ENCODE assay signal across 2 cellular contexts in the genomic region with DNA sequence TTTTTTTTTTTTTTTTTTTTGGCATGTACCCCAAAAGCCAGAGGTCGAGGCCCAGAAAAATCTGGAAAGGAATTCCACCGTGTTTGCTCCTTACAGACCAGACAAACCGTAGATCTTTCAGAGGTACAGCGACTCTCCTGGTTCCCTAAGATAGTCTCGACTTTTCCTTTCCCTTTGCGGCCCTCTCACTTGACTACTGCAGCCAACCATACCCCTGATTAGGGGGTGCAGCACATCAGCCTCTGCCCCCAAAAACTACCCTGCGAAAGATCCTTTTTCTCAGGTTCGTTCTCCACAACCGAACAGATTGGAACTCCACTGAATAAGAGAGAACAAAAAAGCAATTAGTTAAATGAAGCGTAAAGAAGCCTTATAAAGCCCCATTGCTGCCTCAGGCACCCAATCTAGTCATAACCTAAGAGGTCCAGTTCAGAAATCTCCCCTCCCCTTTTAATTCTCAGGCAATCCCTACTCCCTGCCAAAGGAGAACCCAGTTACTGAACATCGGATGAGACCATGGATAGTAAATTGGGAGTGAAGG.
TF ChIP-seq lines count a peak whose summit lies in the region.

No MANE protein-coding gene starts in this region.

TF ChIP-seq in H1, 55 proteins besides CTCF, POLR2A, EP300 and RAD21:
- TF ChIP-seq TAF1 (IDR thresholded peaks at IDR 0.05; ENCODE audit: low read depth, low read length) (no peak), CTBP2 (IDR thresholded peaks at IDR 0.05; ENCODE audit: borderline replicate concordance, insufficient read depth, insufficient read length, low read length) (no peak), PHF8 (conservative IDR thresholded peaks at IDR 0.05; ENCODE audit: low read depth, low read length) (no peak), CREB1 (IDR thresholded peaks at IDR 0.05) (no peak), SIN3A (conservative IDR thresholded peaks at IDR 0.05 in 1 of 2, IDR thresholded peaks at IDR 0.05 in 1 of 2; ENCODE audit: low read depth in 1 of 2, low read length in 2 of 2) (no peak), FOSL1 (IDR thresholded peaks at IDR 0.05; ENCODE audit: insufficient read depth, low read depth, low read length) (no peak), CHD1 (IDR thresholded peaks at IDR 0.05; ENCODE audit: low read depth, low read length) (no peak), SIRT6 (IDR thresholded peaks at IDR 0.05; ENCODE audit: low read length) (no peak), KDM4A (IDR thresholded peaks at IDR 0.05; ENCODE audit: low read depth, low read length, severe bottlenecking) (no peak), SP1 (IDR thresholded peaks at IDR 0.05; ENCODE audit: low read depth, low read length) (no peak), CHD2 (IDR thresholded peaks at IDR 0.05; ENCODE audit: low read length) (no peak), TCF12 (IDR thresholded peaks at IDR 0.05; ENCODE audit: low read depth, low read length) (no peak), TBP (IDR thresholded peaks at IDR 0.05; ENCODE audit: low read depth, low read length) (no peak), TEAD4 (IDR thresholded peaks at IDR 0.05; ENCODE audit: low read depth, low read length) (no peak), RNF2 (IDR thresholded peaks at IDR 0.05; ENCODE audit: borderline replicate concordance, low read depth, low read length, missing control alignments, poor library complexity, severe bottlenecking) (no peak)

TF ChIP-seq in SK-N-SH, 30 proteins besides CTCF, POLR2A, EP300 and RAD21:
- no peak for TF ChIP-seq MEF2A (IDR thresholded peaks at IDR 0.05; ENCODE audit: borderline replicate concordance, low read depth)
- no peak for TF ChIP-seq TAF1 (IDR thresholded peaks at IDR 0.05; ENCODE audit: borderline replicate concordance, low read depth, low read length)
- no peak for TF ChIP-seq GABPA (IDR thresholded peaks at IDR 0.05; ENCODE audit: low read depth)
- TF ChIP-seq, protein P1, sequence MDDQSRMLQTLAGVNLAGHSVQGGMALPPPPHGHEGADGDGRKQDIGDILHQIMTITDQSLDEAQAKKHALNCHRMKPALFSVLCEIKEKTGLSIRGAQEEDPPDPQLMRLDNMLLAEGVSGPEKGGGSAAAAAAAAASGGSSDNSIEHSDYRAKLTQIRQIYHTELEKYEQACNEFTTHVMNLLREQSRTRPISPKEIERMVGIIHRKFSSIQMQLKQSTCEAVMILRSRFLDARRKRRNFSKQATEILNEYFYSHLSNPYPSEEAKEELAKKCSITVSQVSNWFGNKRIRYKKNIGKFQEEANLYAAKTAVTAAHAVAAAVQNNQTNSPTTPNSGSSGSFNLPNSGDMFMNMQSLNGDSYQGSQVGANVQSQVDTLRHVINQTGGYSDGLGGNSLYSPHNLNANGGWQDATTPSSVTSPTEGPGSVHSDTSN (IDR thresholded peaks at IDR 0.05) = no peak
- no peak for TF ChIP-seq CHD2 (IDR thresholded peaks at IDR 0.05; ENCODE audit: low read length, partially characterized antibody)
- TF ChIP-seq RCOR1 (IDR thresholded peaks at IDR 0.05; ENCODE audit: low read length) = no peak
- no peak for TF ChIP-seq EZH2phosphoT487 (IDR thresholded peaks at IDR 0.05; ENCODE audit: borderline replicate concordance, low read depth)
- TF ChIP-seq SIN3A (IDR thresholded peaks at IDR 0.05; ENCODE audit: borderline replicate concordance, low read depth, low read length) = no peak
- TF ChIP-seq GATA2 (CRISPR knock-in tag; IDR thresholded peaks at IDR 0.05) = no peak
- TF ChIP-seq, protein P2, sequence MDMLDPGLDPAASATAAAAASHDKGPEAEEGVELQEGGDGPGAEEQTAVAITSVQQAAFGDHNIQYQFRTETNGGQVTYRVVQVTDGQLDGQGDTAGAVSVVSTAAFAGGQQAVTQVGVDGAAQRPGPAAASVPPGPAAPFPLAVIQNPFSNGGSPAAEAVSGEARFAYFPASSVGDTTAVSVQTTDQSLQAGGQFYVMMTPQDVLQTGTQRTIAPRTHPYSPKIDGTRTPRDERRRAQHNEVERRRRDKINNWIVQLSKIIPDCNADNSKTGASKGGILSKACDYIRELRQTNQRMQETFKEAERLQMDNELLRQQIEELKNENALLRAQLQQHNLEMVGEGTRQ (IDR thresholded peaks at IDR 0.05; ENCODE audit: borderline replicate concordance, low read depth, low read length) = no peak
- TF ChIP-seq NFIC (IDR thresholded peaks at IDR 0.05; ENCODE audit: borderline replicate concordance) = no peak
